ENCODE assay signal across 10 cellular contexts in genomic region chr3:39810647-39811161, GRCh38. TPM values are rescaled to one million over a fixed set of nuclear protein-coding genes. Genes with fewer than 3 reads are reported as not detected.
DNase-seq lines count a peak whose midpoint lies in the region; ATAC-seq lines count a peak whose summit lies in the region.
"Had no signal": no experiment of that assay in that cellular context is flagged by ENCODE, and none has a peak within 500 bp of the region (broad histone marks: within the 10 kb centered on the region; RNA-seq: fewer than 3 reads in every experiment).

No MANE protein-coding gene starts in this region.

- H3K4me1 Mint-ChIP-seq in immature natural killer cell: peaks cover 16 to 22% of the 10 kb centered on the region in 2 donors
- H3K4me1 Mint-ChIP-seq in stimulated activated naive CD8-positive, alpha-beta T cell treated with anti-CD3 and anti-CD28 coated beads, Interleukin-15, Interleukin-2, amounts not matched to agents 100 ng/mL and 50 ng/mL, for 24 hours (ENCODE audit: low read depth): peaks cover 21% of the 10 kb centered on the region

- H3K27ac Mint-ChIP-seq in activated naive CD4-positive, alpha-beta T cell treated with anti-CD3 and anti-CD28 coated beads, Interleukin-2, amount 50 U/mL, for 72 hours: no peak overlapping the region
- H3K27ac Mint-ChIP-seq in immature natural killer cell: no peak overlapping the region
- H3K27ac Mint-ChIP-seq in stimulated activated naive CD8-positive, alpha-beta T cell treated with anti-CD3 and anti-CD28 coated beads, Interleukin-15, Interleukin-2, amounts not matched to agents 100 ng/mL and 50 ng/mL, for 24 hours: no peak overlapping the region
- H3K27ac Mint-ChIP-seq: T-helper 1 cell treated with Interleukin-12 subunit alpha and Interleukin-12 subunit beta and Interleukin-4 antibody, amounts not matched to agents 30 μg/mL and 1 μg/mL, for 36 hours had no signal

- peak; percentile 11 to 20 for ATAC-seq in activated naive CD4-positive, alpha-beta T cell treated with anti-CD3 and anti-CD28 coated beads, Interleukin-2, amount 50 U/mL, for 72 hours
- ATAC-seq in GM18520 (IDR thresholded peaks at IDR 0.05; ENCODE audit: unreplicated experiment) (no peak), GM19452 (IDR thresholded peaks at IDR 0.05; ENCODE audit: unreplicated experiment) (no peak)

- H3K36me3 Mint-ChIP-seq in activated naive CD4-positive, alpha-beta T cell treated with anti-CD3 and anti-CD28 coated beads, Interleukin-2, amount 50 U/mL, for 72 hours: peaks cover 17 to 22% of the 10 kb centered on the region in 2 donors
- H3K36me3 Mint-ChIP-seq in immature natural killer cell: peaks cover 0 to 3% (median 0%) of the 10 kb centered on the region in 3 donors
- H3K36me3 Mint-ChIP-seq in stimulated activated naive CD8-positive, alpha-beta T cell treated with anti-CD3 and anti-CD28 coated beads, Interleukin-15, Interleukin-2, amounts not matched to agents 100 ng/mL and 50 ng/mL, for 24 hours (ENCODE audit: low read depth): no peaks in the 10 kb centered on the region

- peaks cover 18 to 30% (median 24%) of the 10 kb centered on the region in 3 donors for H3K27me3 Mint-ChIP-seq in immature natural killer cell (ENCODE audit: low read depth in 3 of 3)
- peaks cover 71% of the 10 kb centered on the region for H3K27me3 Mint-ChIP-seq in stimulated activated naive CD8-positive, alpha-beta T cell treated with anti-CD3 and anti-CD28 coated beads, Interleukin-15, Interleukin-2, amounts not matched to agents 100 ng/mL and 50 ng/mL, for 24 hours

- peak overlapping the region; percentile 1 to 58 (median 35) for H3K4me3 Mint-ChIP-seq in immature natural killer cell
- peak overlapping the region; percentile 54 for H3K4me3 Mint-ChIP-seq in stimulated activated naive CD8-positive, alpha-beta T cell treated with anti-CD3 and anti-CD28 coated beads, Interleukin-15, Interleukin-2, amounts not matched to agents 100 ng/mL and 50 ng/mL, for 24 hours

- H3K9me3 Mint-ChIP-seq in activated naive CD4-positive, alpha-beta T cell treated with anti-CD3 and anti-CD28 coated beads, Interleukin-2, amount 50 U/mL, for 72 hours: no peaks in the 10 kb centered on the region
- H3K9me3 Mint-ChIP-seq in immature natural killer cell: peaks cover 0 to 16% (median 7%) of the 10 kb centered on the region in 6 donors
- H3K9me3 Mint-ChIP-seq in stimulated activated naive CD8-positive, alpha-beta T cell treated with anti-CD3 and anti-CD28 coated beads, Interleukin-15, Interleukin-2, amounts not matched to agents 100 ng/mL and 50 ng/mL, for 24 hours: no peaks in the 10 kb centered on the region
- H3K9me3 Mint-ChIP-seq: T-helper 1 cell treated with Interleukin-12 subunit alpha and Interleukin-12 subunit beta and Interleukin-4 antibody, amounts not matched to agents 30 μg/mL and 1 μg/mL, for 36 hours had no signal

- peak; percentile 9 for DNase-seq in DMS 273 (lab: John Stamatoyannopoulos, UW; ENCODE audit: unreplicated experiment)
- DNase-seq in DMS 273 treated with DMSO at 0.1 percent for 48 hours (lab: John Stamatoyannopoulos, UW): no peak
- DNase-seq in activated naive CD4-positive, alpha-beta T cell treated with anti-CD3 and anti-CD28 coated beads, Interleukin-2, amount 50 U/mL, for 72 hours (ENCODE audit: low spot score in 2 of 2): no peak
- DNase-seq in immature natural killer cell: no peak
- no peak for DNase-seq in stimulated activated CD4-positive, alpha-beta T cell treated with anti-CD3 and anti-CD28 coated beads, Interleukin-4, amount 100 ng/mL, for 24 hours
- DNase-seq: NCI-H2029 had no signal

RNA-seq across cellular contexts. Expression of gene MYRIP, which starts 1.3 kb away (rescaled TPM):
- total RNA-seq in activated naive CD4-positive, alpha-beta T cell treated with anti-CD3 and anti-CD28 coated beads, Interleukin-2, amount 50 U/mL, for 72 hours: not detected
- polyA plus RNA-seq in immature natural killer cell: under 1 TPM in 1 of 3 donors, not detected in 2; 0.06 TPM

Comparison
In these comparisons a context has a peak if more than half of its experiments do, and no peak if none do; other contexts are left out.
1. ATAC-seq: peak in activated naive CD4-positive, alpha-beta T cell treated with anti-CD3 and anti-CD28 coated beads, Interleukin-2, amount 50 U/mL, for 72 hours (2 of 2); none in GM18520 (single experiment) and GM19452 (single experiment).